25 cellular contexts compared by ENCODE assay signal in the genomic region with DNA sequence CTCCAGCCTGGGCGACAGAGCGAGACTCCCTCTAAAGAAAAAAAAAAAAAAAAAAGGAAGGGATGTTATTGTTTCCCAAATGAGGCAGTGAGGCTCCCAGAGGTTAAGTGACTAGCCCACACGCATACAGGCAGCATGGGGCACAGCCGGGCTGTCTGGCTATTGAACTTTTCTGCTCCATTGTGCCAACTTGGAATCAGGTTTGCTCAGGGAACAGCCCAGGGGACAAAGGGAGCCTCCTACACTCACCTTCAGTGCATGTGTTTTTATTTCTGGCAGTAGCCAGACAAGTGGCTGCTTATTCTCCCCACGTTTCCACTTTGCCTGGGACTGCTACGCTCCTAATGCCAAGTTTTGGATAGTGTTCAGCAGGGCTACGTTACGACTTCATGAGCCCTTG. TPM values are rescaled to one million over a fixed set of nuclear protein-coding genes. Genes with fewer than 3 reads are reported as not detected.
A peak's percentile ranks its signal among the peaks of the same experiment; 100 is the strongest.
DNase-seq lines count a peak whose midpoint lies in the region; ATAC-seq, FAIRE-seq and TF ChIP-seq lines count a peak whose summit lies in the region.
"Had no signal": no experiment of that assay in that cellular context is flagged by ENCODE, and none has a peak within 500 bp of the region (broad histone marks: within the 10 kb centered on the region; RNA-seq: fewer than 3 reads in every experiment).

No MANE protein-coding gene starts in this region.

- H3K23ac ChIP-seq in H1 (ENCODE audit: insufficient read length) (no peak overlapping the region), trophoblast cell (ENCODE audit: low read length) (no peak overlapping the region)

- H4K12ac ChIP-seq in trophoblast cell (ENCODE audit: low read depth, low read length) = no peak overlapping the region

- TF ChIP-seq EP300 in HepG2 (IDR thresholded peaks at IDR 0.05; ENCODE audit: low read depth in 2 of 2, low read length in 2 of 2) (no peak), HepG2 (CRISPR knock-in tag; IDR thresholded peaks at IDR 0.05; ENCODE audit: borderline replicate concordance) (no peak), H1 (IDR thresholded peaks at IDR 0.05; ENCODE audit: borderline replicate concordance in 1 of 2, low read depth in 2 of 2, low read length in 2 of 2) (no peak)

- no peak overlapping the region for H2AFZ ChIP-seq in HepG2 (ENCODE audit: low read length)
- no peak overlapping the region for H2AFZ ChIP-seq in H1 (ENCODE audit: low read length)
- H2AFZ ChIP-seq in osteoblast (ENCODE audit: low read length) = no peak overlapping the region
- H2AFZ ChIP-seq in trophoblast cell (ENCODE audit: insufficient read depth, low read length, poor library complexity) = no peak overlapping the region

- no peak overlapping the region for H2BK5ac ChIP-seq in H1 (ENCODE audit: low read depth, low read length)
- H2BK5ac ChIP-seq in trophoblast cell (ENCODE audit: low read depth, low read length, poor library complexity) = no peak overlapping the region

- H3K36me3 ChIP-seq in liver (ENCODE audit: control insufficient read depth in 4 of 4, insufficient read depth in 3 of 4, low read depth in 1 of 4, low read length in 3 of 4) (no peaks in the 10 kb centered on the region), HepG2 (replicated peaks in 1 of 2; ENCODE audit: control insufficient read depth in 1 of 2, insufficient read depth in 2 of 2, low read length in 2 of 2) (no peaks in the 10 kb centered on the region), H1 (ENCODE audit: control insufficient read depth in 2 of 4, insufficient read depth in 4 of 4, low read length in 3 of 4) (no peaks in the 10 kb centered on the region), osteoblast (ENCODE audit: insufficient read depth, low read length) (no peaks in the 10 kb centered on the region), trophoblast cell (ENCODE audit: control insufficient read depth in 1 of 2, insufficient read depth in 2 of 2, low read length in 2 of 2) (no peaks in the 10 kb centered on the region), breast epithelium (no peaks in the 10 kb centered on the region)
- H3K36me3 ChIP-seq: BLaER1 treated with 17β-estradiol and CSF1 and Interleukin-3, amounts not matched to agents 10 nM and 100 nM; Peyer's patch had no signal

- H3K4me2 ChIP-seq in HepG2 (ENCODE audit: low read depth, low read length) (no peak overlapping the region), H1 (ENCODE audit: insufficient read depth in 1 of 2, low read depth in 2 of 2, low read length in 2 of 2) (peak overlapping the region in 1 of 2 experiments; percentile 24; a peak in 1 of 4 replicates), osteoblast (ENCODE audit: insufficient read depth, low read length) (no peak overlapping the region), trophoblast cell (ENCODE audit: low read length) (no peak overlapping the region)
- H3K4me2 ChIP-seq: A549; BLaER1 treated with 17β-estradiol and CSF1 and Interleukin-3, amounts not matched to agents 10 nM and 100 nM had no signal

- intact Hi-C loops in HepG2 (cut with micrococcal nuclease; ENCODE audit: unreplicated experiment) (no loop called here), breast epithelium (cut with DNase I; ENCODE audit: low total_unique reads) (no loop called here)

- DNase-seq in HepG2 (ENCODE audit: low spot score) (no peak), H1 (ENCODE audit: low read depth in 1 of 2, low spot score in 2 of 2) (no peak), osteoblast (ENCODE audit: insufficient read length, low spot score, missing footprints) (peak; percentile 19), trophoblast cell (no peak), breast epithelium (ENCODE audit: low spot score in 2 of 2) (no peak)
- DNase-seq: AML-193; CD4-positive, alpha-beta T cell; H9; NCI-H1092; NCI-H1417 treated with DMSO at 0.1 percent for 48 hours; NCI-H1694 treated with DMSO at 0.1 percent for 48 hours; NCI-H2081; NCI-H2171 treated with DMSO at 0.1 percent for 48 hours; NCI-H345; NCI-H524 treated with DMSO at 0.1 percent for 48 hours; NCI-H82; OCI-M1; SHP77 treated with DMSO at 0.1 percent for 48 hours had no signal

- H3K79me2 ChIP-seq in HepG2 (ENCODE audit: insufficient read depth, low read length) = no peaks in the 10 kb centered on the region
- no peaks in the 10 kb centered on the region for H3K79me2 ChIP-seq in H1 (ENCODE audit: control insufficient read depth in 1 of 2, insufficient read depth in 2 of 2, low read length in 2 of 2)
- no peaks in the 10 kb centered on the region for H3K79me2 ChIP-seq in osteoblast (ENCODE audit: insufficient read depth, low read length)
- no peaks in the 10 kb centered on the region for H3K79me2 ChIP-seq in trophoblast cell (ENCODE audit: control insufficient read depth, insufficient read depth, low read length, poor library complexity)

- peaks cover 0 to 21% (median 15%) of the 10 kb centered on the region in 4 donors for H3K4me1 ChIP-seq in liver (ENCODE audit: control insufficient read depth in 4 of 4, insufficient read depth in 4 of 4, low read length in 3 of 4)
- no peaks in the 10 kb centered on the region for H3K4me1 ChIP-seq in HepG2 (ENCODE audit: insufficient read depth, low read length)
- H3K4me1 ChIP-seq in H1 (replicated peaks in 1 of 4; ENCODE audit: control insufficient read depth in 3 of 4, insufficient read depth in 4 of 4, low read length in 3 of 4) = peaks cover 0 to 10% (median 4%) of the 10 kb centered on the region in 4 experiments; a peak in 3 of 7 replicates
- no peaks in the 10 kb centered on the region for H3K4me1 ChIP-seq in osteoblast (ENCODE audit: insufficient read depth, low read length)
- H3K4me1 ChIP-seq in trophoblast cell (ENCODE audit: control insufficient read depth in 1 of 2, insufficient read depth in 2 of 2, low read length in 2 of 2) = peaks cover 0 to 3% of the 10 kb centered on the region in 2 experiments
- H3K4me1 ChIP-seq in breast epithelium = no peaks in the 10 kb centered on the region
- H3K4me1 ChIP-seq: A549, Peyer's patch had no signal

- H3K4me3 ChIP-seq in liver (ENCODE audit: low read depth in 1 of 3, low read length in 3 of 3) (no peak overlapping the region), HepG2 (replicated peaks in 1 of 3; ENCODE audit: insufficient read depth in 1 of 3, low read depth in 2 of 3, low read length in 3 of 3) (no peak overlapping the region), H1 (ENCODE audit: extremely low read depth in 1 of 4, insufficient read depth in 2 of 4, low read depth in 3 of 4, low read length in 4 of 4) (no peak overlapping the region), osteoblast (ENCODE audit: insufficient read depth, low read length) (no peak overlapping the region), trophoblast cell (ENCODE audit: low read depth, low read length) (no peak overlapping the region), breast epithelium (no peak overlapping the region)
- H3K4me3 ChIP-seq: A549; BLaER1 treated with 17β-estradiol and CSF1 and Interleukin-3, amounts not matched to agents 10 nM and 100 nM; Peyer's patch had no signal

- H3K9me3 ChIP-seq in liver (ENCODE audit: control insufficient read depth in 4 of 4, low read length in 3 of 4) (no peaks in the 10 kb centered on the region), HepG2 (ENCODE audit: low read length) (no peaks in the 10 kb centered on the region), H1 (ENCODE audit: insufficient read depth in 2 of 2, low read depth in 1 of 2, low read length in 1 of 2) (no peaks in the 10 kb centered on the region), osteoblast (ENCODE audit: low read depth, low read length) (no peaks in the 10 kb centered on the region), trophoblast cell (ENCODE audit: insufficient read depth, low read depth, low read length) (peaks cover 2% of the 10 kb centered on the region), breast epithelium (no peaks in the 10 kb centered on the region)
- H3K9me3 ChIP-seq: A549; BLaER1 treated with 17β-estradiol and CSF1 and Interleukin-3, amounts not matched to agents 10 nM and 100 nM; Peyer's patch had no signal

- no peak overlapping the region for H3K56ac ChIP-seq in H1 (replicated peaks; ENCODE audit: insufficient read length, low read depth, low read length)

- POLR2A ChIA-PET in HepG2 (lab: Yijun Ruan, JAX) (no interaction called here), H1 (lab: Charles Lee; ENCODE audit: partially characterized antibody) (no interaction called here)

- BruUV-seq in HepG2 (replicated peaks; lab: Mats Ljungman, UMichigan) = no TSS peak

- 77% methylated on average over 8 of the region's 8 CpGs for WGBS in liver
- WGBS in HepG2 (ENCODE audit: low lambda C conversion rate) = 54% methylated on average over 8 of the region's 8 CpGs
- 58% methylated on average over 6 of the region's 8 CpGs; no CpG with 5 or more reads in 1 of the 2 experiments for WGBS in H1 (ENCODE audit: extremely low coverage in 1 of 2, insufficient coverage in 1 of 2, insufficient read length in 1 of 2, insufficient replicate concordance in 2 of 2, low coverage in 1 of 2, low lambda C conversion rate in 2 of 2, missing lambda C conversion rate in 1 of 2), 2 experiments
- no CpG with 5 or more reads among the region's 8 CpGs for WGBS in trophoblast cell (ENCODE audit: extremely low coverage, insufficient coverage, insufficient read length)

- TF ChIP-seq RAD21 in liver (IDR thresholded peaks at IDR 0.05) (no peak), HepG2 (CRISPR knock-in tag; IDR thresholded peaks at IDR 0.05) (no peak), H1 (IDR thresholded peaks at IDR 0.05 in 1 of 2, conservative IDR thresholded peaks at IDR 0.05 in 1 of 2; ENCODE audit: low read depth in 2 of 2, low read length in 2 of 2) (no peak)

- H4K91ac ChIP-seq in H1 (replicated peaks; ENCODE audit: insufficient read length, low read length) = peak overlapping the region; percentile 48
- H4K91ac ChIP-seq in trophoblast cell (ENCODE audit: low read depth, low read length) = no peak overlapping the region

- ATAC-seq in HepG2 (no peak), HG03460 (IDR thresholded peaks at IDR 0.05; ENCODE audit: unreplicated experiment) (no peak)
- ATAC-seq: A549 had no signal

- H2AK5ac ChIP-seq in H1 (ENCODE audit: low read depth, low read length) = no peak overlapping the region
- H2AK5ac ChIP-seq in trophoblast cell (ENCODE audit: low read length) = no peak overlapping the region

- H3K4ac ChIP-seq in H1 (replicated peaks; ENCODE audit: insufficient read length, low read depth, low read length) (peak overlapping the region; percentile 30), trophoblast cell (ENCODE audit: low read depth, low read length) (no peak overlapping the region)

- TF ChIP-seq POLR2A in HepG2 (IDR thresholded peaks at IDR 0.05; ENCODE audit: insufficient read depth in 1 of 2, low read depth in 2 of 2, low read length in 2 of 2) (no peak), H1 (IDR thresholded peaks at IDR 0.05; ENCODE audit: control extremely low read depth in 1 of 2, low read depth in 2 of 2, low read length in 2 of 2) (no peak), breast epithelium (IDR thresholded peaks at IDR 0.05) (no peak)

- TF ChIP-seq CTCF in liver (IDR thresholded peaks at IDR 0.05; ENCODE audit: low read depth, low read length, missing input control) (no peak), HepG2 (CRISPR knock-in tag; IDR thresholded peaks at IDR 0.05) (no peak), H1 (IDR thresholded peaks at IDR 0.05; ENCODE audit: control extremely low read depth in 1 of 3, insufficient read depth in 1 of 3, low read depth in 1 of 3, low read length in 3 of 3) (no peak), osteoblast (IDR thresholded peaks at IDR 0.05; ENCODE audit: extremely low read depth, low read depth, low read length) (no peak), breast epithelium (IDR thresholded peaks at IDR 0.05) (no peak)

- H3K9ac ChIP-seq in liver (ENCODE audit: low read depth in 1 of 2, low read length in 2 of 2) (no peak overlapping the region), HepG2 (ENCODE audit: insufficient read depth, low read depth, low read length) (no peak overlapping the region), H1 (replicated peaks in 1 of 4; ENCODE audit: extremely low read depth in 1 of 4, low read depth in 3 of 4, low read length in 3 of 4) (no peak overlapping the region), trophoblast cell (ENCODE audit: low read length) (no peak overlapping the region)
- H3K9ac ChIP-seq: BLaER1 treated with 17β-estradiol and CSF1 and Interleukin-3, amounts not matched to agents 10 nM and 100 nM had no signal

- no peak overlapping the region for H3K27ac ChIP-seq in liver (ENCODE audit: low read depth in 1 of 2, low read length in 2 of 2)
- H3K27ac ChIP-seq in HepG2 (ENCODE audit: extremely low read length, insufficient read depth, low read length) = no peak overlapping the region
- H3K27ac ChIP-seq in H1 (ENCODE audit: low read depth, low read length) = no peak overlapping the region
- H3K27ac ChIP-seq in osteoblast (ENCODE audit: low read depth, low read length) = no peak overlapping the region
- H3K27ac ChIP-seq in trophoblast cell (ENCODE audit: low read depth, low read length) = no peak overlapping the region
- H3K27ac ChIP-seq in breast epithelium = no peak overlapping the region
- H3K27ac ChIP-seq: A549; BLaER1 treated with 17β-estradiol and CSF1 and Interleukin-3, amounts not matched to agents 10 nM and 100 nM; HL-60; Peyer's patch had no signal

- H4K5ac ChIP-seq in H1 (ENCODE audit: insufficient read length, low read depth, low read length) = no peak overlapping the region

- H3K79me1 ChIP-seq in H1 (ENCODE audit: low read depth, low read length) = no peaks in the 10 kb centered on the region
- H3K79me1 ChIP-seq in trophoblast cell (ENCODE audit: low read length) = no peaks in the 10 kb centered on the region

- peak overlapping the region; percentile 19 for H3K18ac ChIP-seq in H1 (ENCODE audit: extremely low read depth, low read length)
- H3K18ac ChIP-seq in trophoblast cell (ENCODE audit: low read length) = no peak overlapping the region

- H2BK20ac ChIP-seq in H1 (ENCODE audit: low read length) = peak overlapping the region; percentile 86; the same call in 1 of the 2 replicates

- H4K8ac ChIP-seq in H1 (ENCODE audit: extremely low read depth, insufficient read depth, low read length) (no peak overlapping the region), trophoblast cell (ENCODE audit: low read depth, low read length) (no peak overlapping the region)

- no peak overlapping the region for H2BK15ac ChIP-seq in H1 (ENCODE audit: low read length)

- no peak for FAIRE-seq in HepG2 (lab: Jason Lieb, UNC)
- no peak for FAIRE-seq in H1 (lab: Jason Lieb, UNC)
- FAIRE-seq: A549, D721Med had no signal

- H3K14ac ChIP-seq in H1 (ENCODE audit: insufficient read length) = no peak overlapping the region
- no peak overlapping the region for H3K14ac ChIP-seq in trophoblast cell (ENCODE audit: low read length)

- H2BK120ac ChIP-seq in H1 (replicated peaks; ENCODE audit: low read depth, low read length) = no peak overlapping the region
- no peak overlapping the region for H2BK120ac ChIP-seq in trophoblast cell (ENCODE audit: insufficient read depth, low read length, poor library complexity)

- no peaks in the 10 kb centered on the region for H4K20me1 ChIP-seq in HepG2 (ENCODE audit: insufficient read depth, low read length)
- H4K20me1 ChIP-seq in H1 (replicated peaks in 1 of 2; ENCODE audit: control insufficient read depth in 1 of 2, insufficient read depth in 2 of 2, low read length in 2 of 2) = no peaks in the 10 kb centered on the region
- H4K20me1 ChIP-seq in osteoblast (ENCODE audit: insufficient read depth, low read length) = no peaks in the 10 kb centered on the region
- H4K20me1 ChIP-seq: BLaER1 treated with 17β-estradiol and CSF1 and Interleukin-3, amounts not matched to agents 10 nM and 100 nM had no signal

- H3K27me3 ChIP-seq in liver (ENCODE audit: control insufficient read depth in 4 of 4, insufficient read depth in 4 of 4, low read length in 3 of 4) (no peaks in the 10 kb centered on the region), HepG2 (ENCODE audit: control insufficient read depth in 1 of 2, insufficient read depth in 2 of 2, low read length in 2 of 2) (peaks cover 3 to 47% of the 10 kb centered on the region in 2 experiments), H1 (replicated peaks in 1 of 4; ENCODE audit: control insufficient read depth in 3 of 4, extremely low read depth in 1 of 4, insufficient read depth in 3 of 4, low read length in 3 of 4) (no peaks in the 10 kb centered on the region), osteoblast (ENCODE audit: insufficient read depth, low read length) (peaks cover 8% of the 10 kb centered on the region), trophoblast cell (ENCODE audit: insufficient read depth, low read length) (no peaks in the 10 kb centered on the region), breast epithelium (no peaks in the 10 kb centered on the region)
- H3K27me3 ChIP-seq: BLaER1 treated with 17β-estradiol and CSF1 and Interleukin-3, amounts not matched to agents 10 nM and 100 nM; Peyer's patch had no signal

- in situ Hi-C loops in HepG2 (cut with HindIII; ENCODE audit: extremely low pct_ligation_motif_present, low pct_unique_long_range_greater_than_20kb) = no loop called here

- no peaks in the 10 kb centered on the region; the same call in 1 of the 2 replicates for H3K23me2 ChIP-seq in H1 (ENCODE audit: low read depth, low read length)

- CTCF ChIA-PET in HepG2 (lab: Yijun Ruan, JAX; ENCODE audit: low intra/inter-chr PET ratio, low total read pairs) = no interaction called here
- CTCF ChIA-PET in H1 (lab: Charles Lee; ENCODE audit: partially characterized antibody) = no interaction called here

- H2BK12ac ChIP-seq in H1 (ENCODE audit: low read depth, low read length) (0 out of 2 replicates have a peak overlapping the region, but pooled peaks have one; percentile 27), trophoblast cell (ENCODE audit: low read length) (no peak overlapping the region)

RNA-seq across cellular contexts. Expression of gene ETV7, which starts 10.7 kb away (rescaled TPM):
- total RNA-seq in liver (under 1 TPM; 0.17 to 0.28 TPM), HepG2 (2016; rRNA removed; fragmentation: Illumina TruSeq; extraction: Trizol) (not detected in 2 replicates), osteoblast (3.3 and 3.5 TPM in 2 replicates), breast epithelium (under 1 TPM; 0.44 to 0.98 (median 0.80) TPM)
- polyA plus RNA-seq in liver (under 1 TPM; 0.43 to 0.84 TPM), HepG2 (2011; rRNA removed) (not detected in 2 replicates), H1 (2011; rRNA removed) (2.4 TPM in 2 replicates)
- total RNA-seq in HepG2 (2016; cell fraction: cytosol; rRNA removed; fragmentation: Illumina TruSeq; extraction: Trizol; ENCODE audit: low read depth) = not detected in 2 replicates
- total RNA-seq in HepG2 (2016; cell fraction: insoluble cytoplasmic fraction; rRNA removed; fragmentation: Illumina TruSeq; extraction: Trizol) = not detected in 2 replicates
- not detected in 2 replicates for total RNA-seq in HepG2 (2016; cell fraction: membrane; rRNA removed; fragmentation: Illumina TruSeq; extraction: Trizol)
- not detected in 2 replicates for total RNA-seq in HepG2 (2016; cell fraction: nucleus; rRNA removed; fragmentation: Illumina TruSeq; extraction: Trizol)
- not detected in 2 replicates for polyA plus RNA-seq in HepG2 (2011; cell fraction: cytosol; rRNA removed)
- polyA plus RNA-seq in HepG2 (2011; cell fraction: nucleus; rRNA removed) = not detected in 2 replicates
- 0.09 TPM in 1 of 2 replicates, not detected in the other for polyA plus RNA-seq in HepG2 (2012)
- not detected in 2 replicates for polyA plus RNA-seq in HepG2 (2016; cell fraction: cytosol; fragmentation: Illumina TruSeq; extraction: Trizol; ENCODE audit: low read depth)
- polyA plus RNA-seq in HepG2 (2016; cell fraction: insoluble cytoplasmic fraction; fragmentation: Illumina TruSeq; extraction: Trizol; ENCODE audit: low read depth) = not detected in 2 replicates
- not detected in 2 replicates for polyA plus RNA-seq in HepG2 (2016; cell fraction: membrane; fragmentation: Illumina TruSeq; extraction: Trizol; ENCODE audit: low read depth)
- not detected in 2 replicates for polyA plus RNA-seq in HepG2 (2016; cell fraction: nucleus; fragmentation: Illumina TruSeq; extraction: Trizol; ENCODE audit: insufficient read depth, low read depth)
- not detected in 2 replicates for polyA minus RNA-seq in HepG2 (2011; rRNA and poly(A)+ RNA removed; ENCODE audit: low replicate concordance)
- polyA minus RNA-seq in HepG2 (2011; cell fraction: cytosol; rRNA and poly(A)+ RNA removed) = not detected in 2 replicates
- polyA minus RNA-seq in HepG2 (2011; cell fraction: nucleus; rRNA and poly(A)+ RNA removed) = not detected in 2 replicates
- total RNA-seq in H1 (2021; fragmentation: NEBNext Ultra II Directional; extraction: Animal tissue kit (Norgen Biotek cat#: 25700)) = 0.21 and 0.54 TPM in 2 replicates
- 2.1 TPM for polyA plus RNA-seq in H1 (2011; cell fraction: cytosol; rRNA removed)
- polyA plus RNA-seq in H1 (2011; cell fraction: nucleus; rRNA removed) = 2.4 TPM
- 1.1 to 2.4 TPM (median 2.0 TPM) in 4 replicates for polyA plus RNA-seq in H1 (2012, experiment 1 of 2)
- polyA plus RNA-seq in H1 (2012, experiment 2 of 2) = 2.1 TPM
- 0.49 TPM for polyA plus RNA-seq in H1 (2013, experiment 1 of 2)
- 0.61 TPM for polyA plus RNA-seq in H1 (2013, experiment 2 of 2)
- 0.63 and 1.2 TPM in 2 replicates for polyA minus RNA-seq in H1 (2011; rRNA and poly(A)+ RNA removed)
- 1.5 TPM for polyA minus RNA-seq in H1 (2011; cell fraction: cytosol; rRNA and poly(A)+ RNA removed)
- 0.60 TPM for polyA minus RNA-seq in H1 (2011; cell fraction: nucleus; rRNA and poly(A)+ RNA removed)
- polyA plus RNA-seq in trophoblast cell (2013) = 0.15 and 0.21 TPM in 2 replicates

RNA-seq across cellular contexts. Expression of gene BNIP5, which starts 40.1 kb away (rescaled TPM):
- total RNA-seq in liver = not detected
- polyA plus RNA-seq in liver = not detected
- total RNA-seq in HepG2 (2016; rRNA removed; fragmentation: Illumina TruSeq; extraction: Trizol) = not detected in 2 replicates
- not detected in 2 replicates for total RNA-seq in HepG2 (2016; cell fraction: cytosol; rRNA removed; fragmentation: Illumina TruSeq; extraction: Trizol; ENCODE audit: low read depth)
- not detected in 2 replicates for total RNA-seq in HepG2 (2016; cell fraction: insoluble cytoplasmic fraction; rRNA removed; fragmentation: Illumina TruSeq; extraction: Trizol)
- not detected in 2 replicates for total RNA-seq in HepG2 (2016; cell fraction: membrane; rRNA removed; fragmentation: Illumina TruSeq; extraction: Trizol)
- total RNA-seq in HepG2 (2016; cell fraction: nucleus; rRNA removed; fragmentation: Illumina TruSeq; extraction: Trizol) = not detected in 2 replicates
- 0.01 TPM in 1 of 2 replicates, not detected in the other for polyA plus RNA-seq in HepG2 (2011; rRNA removed)
- not detected in 2 replicates for polyA plus RNA-seq in HepG2 (2011; cell fraction: cytosol; rRNA removed)
- 0.03 TPM in 1 of 2 replicates, not detected in the other for polyA plus RNA-seq in HepG2 (2011; cell fraction: nucleus; rRNA removed)
- not detected in 2 replicates for polyA plus RNA-seq in HepG2 (2012)
- polyA plus RNA-seq in HepG2 (2016; cell fraction: cytosol; fragmentation: Illumina TruSeq; extraction: Trizol; ENCODE audit: low read depth) = not detected in 2 replicates
- not detected in 2 replicates for polyA plus RNA-seq in HepG2 (2016; cell fraction: insoluble cytoplasmic fraction; fragmentation: Illumina TruSeq; extraction: Trizol; ENCODE audit: low read depth)
- polyA plus RNA-seq in HepG2 (2016; cell fraction: membrane; fragmentation: Illumina TruSeq; extraction: Trizol; ENCODE audit: low read depth) = not detected in 2 replicates
- not detected in 2 replicates for polyA plus RNA-seq in HepG2 (2016; cell fraction: nucleus; fragmentation: Illumina TruSeq; extraction: Trizol; ENCODE audit: insufficient read depth, low read depth)
- 0.16 TPM in 1 of 2 replicates, not detected in the other for polyA minus RNA-seq in HepG2 (2011; rRNA and poly(A)+ RNA removed; ENCODE audit: low replicate concordance)
- not detected in 2 replicates for polyA minus RNA-seq in HepG2 (2011; cell fraction: cytosol; rRNA and poly(A)+ RNA removed)
- polyA minus RNA-seq in HepG2 (2011; cell fraction: nucleus; rRNA and poly(A)+ RNA removed) = not detected in 2 replicates
- not detected in 2 replicates for total RNA-seq in H1 (2021; fragmentation: NEBNext Ultra II Directional; extraction: Animal tissue kit (Norgen Biotek cat#: 25700))
- not detected in 2 replicates for polyA plus RNA-seq in H1 (2011; rRNA removed)
- not detected for polyA plus RNA-seq in H1 (2011; cell fraction: cytosol; rRNA removed)
- polyA plus RNA-seq in H1 (2011; cell fraction: nucleus; rRNA removed) = 0.03 TPM
- 0.05 TPM in 1 of 4 replicates, not detected in the others for polyA plus RNA-seq in H1 (2012, experiment 1 of 2)
- not detected for polyA plus RNA-seq in H1 (2012, experiment 2 of 2)
- not detected for polyA plus RNA-seq in H1 (2013, experiment 1 of 2)
- 0.02 TPM for polyA plus RNA-seq in H1 (2013, experiment 2 of 2)
- polyA minus RNA-seq in H1 (2011; rRNA and poly(A)+ RNA removed) = 0.20 TPM in 1 of 2 replicates, not detected in the other
- not detected for polyA minus RNA-seq in H1 (2011; cell fraction: cytosol; rRNA and poly(A)+ RNA removed)
- not detected for polyA minus RNA-seq in H1 (2011; cell fraction: nucleus; rRNA and poly(A)+ RNA removed)
- not detected in 2 replicates for total RNA-seq in osteoblast
- polyA plus RNA-seq in trophoblast cell (2013) = not detected in 2 replicates
- total RNA-seq in breast epithelium = under 1 TPM in 1 of 3 donors, not detected in 2; under 0.01 TPM
- total RNA-seq: CD4-positive, alpha-beta T cell; H9 had no signal
- polyA plus RNA-seq: A549 had no signal
